8 cellular contexts compared by ENCODE assay signal in genomic region chr16:75379911-75380847, GRCh38.
DNase-seq lines count a peak whose midpoint lies in the region; ATAC-seq and TF ChIP-seq lines count a peak whose summit lies in the region.

No MANE protein-coding gene starts in this region.

- H3K4me1 Mint-ChIP-seq in effector memory CD8-positive, alpha-beta T cell (ENCODE audit: low read depth in 2 of 2) = peaks cover 24 to 35% of the 10 kb centered on the region in 2 donors

- TF ChIP-seq CTCF in coronary artery (IDR thresholded peaks at IDR 0.05) = no peak

- DNase-seq in T follicular helper cell (ENCODE audit: low read depth) (peak; percentile 22), NCI-H1417 treated with DMSO at 0.1 percent for 48 hours (lab: John Stamatoyannopoulos, UW) (no peak), dedifferentiated amniotic fluid mesenchymal stem cell (ENCODE audit: extremely low spot score) (no peak), coronary artery (ENCODE audit: low spot score) (no peak)
- peak; percentile 3 to 19 (median 17) for DNase-seq in effector memory CD8-positive, alpha-beta T cell
- peak; percentile 4 for DNase-seq in stimulated activated CD8-positive, alpha-beta memory T cell treated with anti-CD3 and anti-CD28 coated beads, Interleukin-7, amount 100 ng/mL, for 24 hours (ENCODE audit: low read depth)

- no peak overlapping the region for H3K4me3 ChIP-seq in coronary artery

- H3K9me3 Mint-ChIP-seq in effector memory CD8-positive, alpha-beta T cell = no peaks in the 10 kb centered on the region

- peak overlapping the region; percentile 71 for H3K27ac Mint-ChIP-seq in effector memory CD8-positive, alpha-beta T cell

- H3K27ac ChIP-seq in coronary artery = no peak overlapping the region

- ATAC-seq in GM19328 (IDR thresholded peaks at IDR 0.05; ENCODE audit: unreplicated experiment) = peak; percentile 66
- ATAC-seq in HG03060 (IDR thresholded peaks at IDR 0.05; ENCODE audit: low read depth, unreplicated experiment) = peak; percentile 61
- ATAC-seq in effector memory CD8-positive, alpha-beta T cell (replicated peaks) = peak; percentile 93

- peak overlapping the region; percentile 43 to 54 for H3K4me3 Mint-ChIP-seq in effector memory CD8-positive, alpha-beta T cell

- peaks cover 8% of the 10 kb centered on the region for H3K36me3 Mint-ChIP-seq in effector memory CD8-positive, alpha-beta T cell (ENCODE audit: insufficient read depth)

- no peaks in the 10 kb centered on the region for H3K27me3 Mint-ChIP-seq in effector memory CD8-positive, alpha-beta T cell

Comparison
In these comparisons a context has a peak if more than half of its experiments do, and no peak if none do; other contexts are left out.
1. DNase-seq: peak in T follicular helper cell (single experiment), effector memory CD8-positive, alpha-beta T cell (3 of 3) and stimulated activated CD8-positive, alpha-beta memory T cell treated with anti-CD3 and anti-CD28 coated beads, Interleukin-7, amount 100 ng/mL, for 24 hours (single experiment); none in NCI-H1417 treated with DMSO at 0.1 percent for 48 hours (single experiment), dedifferentiated amniotic fluid mesenchymal stem cell (single experiment) and coronary artery (single experiment).
2. Peak in every context shown above with its lines, with median percentiles within 50 percentile points of each other: ATAC-seq.